ENCODE assay signal across 1 cellular context in the genomic region with DNA sequence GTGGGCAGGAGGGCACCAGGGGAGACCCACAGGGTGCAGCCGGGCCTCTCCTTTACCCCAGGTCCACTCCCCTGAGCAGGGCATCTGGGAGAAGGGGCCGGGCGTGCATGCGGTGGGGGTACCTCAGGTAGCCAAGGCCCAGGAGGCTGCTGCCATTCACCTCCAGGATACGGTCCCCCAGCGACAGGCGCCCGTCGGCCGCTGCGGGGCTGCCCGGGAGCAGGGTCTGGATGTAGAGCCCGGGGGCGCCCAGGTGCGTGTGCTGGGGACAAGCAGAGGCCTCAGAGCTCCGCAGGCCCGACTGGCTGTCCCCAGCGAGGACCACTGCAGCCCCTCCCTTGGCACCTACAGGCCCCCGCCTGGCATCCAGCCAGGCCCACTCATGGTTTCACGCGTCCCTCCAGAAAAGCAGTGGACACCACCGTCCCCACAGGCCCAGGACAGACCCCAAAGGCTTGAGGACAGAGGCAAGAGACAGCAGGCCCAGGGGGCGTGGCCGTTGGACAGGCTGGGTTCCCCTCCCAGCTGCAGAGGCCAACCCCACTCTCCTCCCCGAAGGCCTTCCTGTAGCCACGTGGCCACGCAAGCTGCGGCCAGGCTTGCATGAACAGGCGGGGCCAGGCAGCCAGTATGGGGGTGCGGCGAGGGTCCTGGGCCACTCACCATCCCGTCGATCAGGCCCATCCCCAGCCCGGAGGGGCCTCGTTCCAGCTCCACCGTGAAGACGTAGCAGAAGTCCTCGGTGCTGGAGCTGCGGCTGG.
TF ChIP-seq lines count a peak whose summit lies in the region.

No MANE protein-coding gene starts in this region.

TF ChIP-seq in GM23338, 12 proteins besides CTCF, POLR2A, EP300 and RAD21 (continued from another document):
- TF ChIP-seq, protein P1, sequence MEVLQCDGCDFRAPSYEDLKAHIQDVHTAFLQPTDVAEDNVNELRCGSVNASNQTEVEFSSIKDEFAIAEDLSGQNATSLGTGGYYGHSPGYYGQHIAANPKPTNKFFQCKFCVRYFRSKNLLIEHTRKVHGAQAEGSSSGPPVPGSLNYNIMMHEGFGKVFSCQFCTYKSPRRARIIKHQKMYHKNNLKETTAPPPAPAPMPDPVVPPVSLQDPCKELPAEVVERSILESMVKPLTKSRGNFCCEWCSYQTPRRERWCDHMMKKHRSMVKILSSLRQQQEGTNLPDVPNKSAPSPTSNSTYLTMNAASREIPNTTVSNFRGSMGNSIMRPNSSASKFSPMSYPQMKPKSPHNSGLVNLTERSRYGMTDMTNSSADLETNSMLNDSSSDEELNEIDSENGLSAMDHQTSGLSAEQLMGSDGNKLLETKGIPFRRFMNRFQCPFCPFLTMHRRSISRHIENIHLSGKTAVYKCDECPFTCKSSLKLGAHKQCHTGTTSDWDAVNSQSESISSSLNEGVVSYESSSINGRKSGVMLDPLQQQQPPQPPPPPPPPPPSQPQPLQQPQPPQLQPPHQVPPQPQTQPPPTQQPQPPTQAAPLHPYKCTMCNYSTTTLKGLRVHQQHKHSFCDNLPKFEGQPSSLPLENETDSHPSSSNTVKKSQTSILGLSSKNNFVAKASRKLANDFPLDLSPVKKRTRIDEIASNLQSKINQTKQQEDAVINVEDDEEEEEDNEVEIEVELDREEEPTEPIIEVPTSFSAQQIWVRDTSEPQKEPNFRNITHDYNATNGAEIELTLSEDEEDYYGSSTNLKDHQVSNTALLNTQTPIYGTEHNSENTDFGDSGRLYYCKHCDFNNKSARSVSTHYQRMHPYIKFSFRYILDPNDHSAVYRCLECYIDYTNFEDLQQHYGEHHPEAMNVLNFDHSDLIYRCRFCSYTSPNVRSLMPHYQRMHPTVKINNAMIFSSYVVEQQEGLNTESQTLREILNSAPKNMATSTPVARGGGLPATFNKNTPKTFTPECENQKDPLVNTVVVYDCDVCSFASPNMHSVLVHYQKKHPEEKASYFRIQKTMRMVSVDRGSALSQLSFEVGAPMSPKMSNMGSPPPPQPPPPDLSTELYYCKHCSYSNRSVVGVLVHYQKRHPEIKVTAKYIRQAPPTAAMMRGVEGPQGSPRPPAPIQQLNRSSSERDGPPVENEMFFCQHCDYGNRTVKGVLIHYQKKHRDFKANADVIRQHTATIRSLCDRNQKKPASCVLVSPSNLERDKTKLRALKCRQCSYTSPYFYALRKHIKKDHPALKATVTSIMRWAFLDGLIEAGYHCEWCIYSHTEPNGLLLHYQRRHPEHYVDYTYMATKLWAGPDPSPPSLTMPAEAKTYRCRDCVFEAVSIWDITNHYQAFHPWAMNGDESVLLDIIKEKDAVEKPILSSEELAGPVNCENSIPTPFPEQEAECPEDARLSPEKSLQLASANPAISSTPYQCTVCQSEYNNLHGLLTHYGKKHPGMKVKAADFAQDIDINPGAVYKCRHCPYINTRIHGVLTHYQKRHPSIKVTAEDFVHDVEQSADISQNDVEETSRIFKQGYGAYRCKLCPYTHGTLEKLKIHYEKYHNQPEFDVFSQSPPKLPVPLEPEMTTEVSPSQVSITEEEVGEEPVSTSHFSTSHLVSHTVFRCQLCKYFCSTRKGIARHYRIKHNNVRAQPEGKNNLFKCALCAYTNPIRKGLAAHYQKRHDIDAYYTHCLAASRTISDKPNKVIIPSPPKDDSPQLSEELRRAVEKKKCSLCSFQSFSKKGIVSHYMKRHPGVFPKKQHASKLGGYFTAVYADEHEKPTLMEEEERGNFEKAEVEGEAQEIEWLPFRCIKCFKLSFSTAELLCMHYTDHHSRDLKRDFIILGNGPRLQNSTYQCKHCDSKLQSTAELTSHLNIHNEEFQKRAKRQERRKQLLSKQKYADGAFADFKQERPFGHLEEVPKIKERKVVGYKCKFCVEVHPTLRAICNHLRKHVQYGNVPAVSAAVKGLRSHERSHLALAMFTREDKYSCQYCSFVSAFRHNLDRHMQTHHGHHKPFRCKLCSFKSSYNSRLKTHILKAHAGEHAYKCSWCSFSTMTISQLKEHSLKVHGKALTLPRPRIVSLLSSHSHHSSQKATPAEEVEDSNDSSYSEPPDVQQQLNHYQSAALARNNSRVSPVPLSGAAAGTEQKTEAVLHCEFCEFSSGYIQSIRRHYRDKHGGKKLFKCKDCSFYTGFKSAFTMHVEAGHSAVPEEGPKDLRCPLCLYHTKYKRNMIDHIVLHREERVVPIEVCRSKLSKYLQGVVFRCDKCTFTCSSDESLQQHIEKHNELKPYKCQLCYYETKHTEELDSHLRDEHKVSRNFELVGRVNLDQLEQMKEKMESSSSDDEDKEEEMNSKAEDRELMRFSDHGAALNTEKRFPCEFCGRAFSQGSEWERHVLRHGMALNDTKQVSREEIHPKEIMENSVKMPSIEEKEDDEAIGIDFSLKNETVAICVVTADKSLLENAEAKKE (CRISPR knock-in tag; IDR thresholded peaks at IDR 0.05) = no peak
- TF ChIP-seq, protein P2, sequence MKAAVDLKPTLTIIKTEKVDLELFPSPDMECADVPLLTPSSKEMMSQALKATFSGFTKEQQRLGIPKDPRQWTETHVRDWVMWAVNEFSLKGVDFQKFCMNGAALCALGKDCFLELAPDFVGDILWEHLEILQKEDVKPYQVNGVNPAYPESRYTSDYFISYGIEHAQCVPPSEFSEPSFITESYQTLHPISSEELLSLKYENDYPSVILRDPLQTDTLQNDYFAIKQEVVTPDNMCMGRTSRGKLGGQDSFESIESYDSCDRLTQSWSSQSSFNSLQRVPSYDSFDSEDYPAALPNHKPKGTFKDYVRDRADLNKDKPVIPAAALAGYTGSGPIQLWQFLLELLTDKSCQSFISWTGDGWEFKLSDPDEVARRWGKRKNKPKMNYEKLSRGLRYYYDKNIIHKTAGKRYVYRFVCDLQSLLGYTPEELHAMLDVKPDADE (IDR thresholded peaks at IDR 0.05) = no peak
- TF ChIP-seq JUNB (IDR thresholded peaks at IDR 0.05; ENCODE audit: unreplicated experiment) = no peak
